ENCODE assay signal across 15 cellular contexts in genomic region chr3:185737020-185737419, GRCh38.
A peak's percentile ranks its signal among the peaks of the same experiment; 100 is the strongest.
DNase-seq lines count a peak whose midpoint lies in the region; FAIRE-seq and TF ChIP-seq lines count a peak whose summit lies in the region.
"Had no signal": no experiment of that assay in that cellular context is flagged by ENCODE, and none has a peak within 500 bp of the region (broad histone marks: within the 10 kb centered on the region; RNA-seq: fewer than 3 reads in every experiment).

No MANE protein-coding gene starts in this region.

- POLR2A ChIA-PET in HEK293 (lab: Yijun Ruan, JAX), result no interaction called here

- H3K9me3 ChIP-seq in HEK293 (ENCODE audit: control insufficient read depth, insufficient read depth, low read depth, low read length), result no peaks in the 10 kb centered on the region
- H3K9me3 ChIP-seq in sigmoid colon, result no peaks in the 10 kb centered on the region

- no peak for TF ChIP-seq POLR2A in sigmoid colon (IDR thresholded peaks at IDR 0.05)

- intact Hi-C loops in sigmoid colon (cut with DNase I), result no loop called here

- DNase-seq in 8988T (peak; percentile 55), SW480 (ENCODE audit: low spot score) (peak; percentile 76), fibroblast of peridontal ligament (ENCODE audit: extremely low read depth) (peak; percentile 53), HT-29 (ENCODE audit: low spot score) (no peak), NCI-H1092 treated with DMSO at 0.1 percent for 48 hours (lab: John Stamatoyannopoulos, UW) (no peak), GM19239 (ENCODE audit: insufficient read length, low spot score) (no peak), sigmoid colon (no peak)
- DNase-seq: activated CD4-positive, alpha-beta T cell treated with anti-CD3 and anti-CD28 coated beads for 1 hour; activated naive CD8-positive, alpha-beta T cell treated with anti-CD3 and anti-CD28 coated beads, Interleukin-2, amount 10 ng/mL, durations not matched to agents 7 days and 5 days; GDM1; MM.1S; NCI-H2029 treated with DMSO at 0.1 percent for 48 hours; NCI-H82 had no signal

- H3K27ac ChIP-seq in HEK293 (ENCODE audit: extremely low read depth, low read depth, low read length), result no peak overlapping the region
- no peak overlapping the region for H3K27ac ChIP-seq in sigmoid colon

- TF ChIP-seq CTCF in HEK293 (tag by site-specific recombination; IDR thresholded peaks at IDR 0.05), result no peak
- TF ChIP-seq CTCF in sigmoid colon (IDR thresholded peaks at IDR 0.05), result no peak

- no peaks in the 10 kb centered on the region for H3K36me3 ChIP-seq in HEK293 (ENCODE audit: control insufficient read depth in 2 of 2, insufficient read depth in 1 of 2, low read length in 2 of 2)
- no peaks in the 10 kb centered on the region for H3K36me3 ChIP-seq in sigmoid colon

- H3K27me3 ChIP-seq in sigmoid colon, result no peaks in the 10 kb centered on the region

- FAIRE-seq in GM19239 (lab: Jason Lieb, UNC), result no peak
- FAIRE-seq: colon had no signal

- TF ChIP-seq EP300 in sigmoid colon (IDR thresholded peaks at IDR 0.05), result no peak

- H3K4me1 ChIP-seq in HEK293 (ENCODE audit: control insufficient read depth, insufficient read depth, low read length), result peaks cover 13% of the 10 kb centered on the region; the same call in 1 of the 2 replicates
- no peaks in the 10 kb centered on the region for H3K4me1 ChIP-seq in sigmoid colon

- CTCF ChIA-PET in HEK293 (lab: Yijun Ruan, JAX), result interaction anchor here (1.6 kb wide), 1 partner anchor 170 kb away, joined by 6 read pairs; no protein-coding TSS in a partner anchor

- WGBS in sigmoid colon, 2 donors, result 63 to 70% methylated on average over 3 of the region's 3 CpGs

- H3K4me3 ChIP-seq in HEK293 (ENCODE audit: low read depth, low read length) (no peak overlapping the region), sigmoid colon (no peak overlapping the region)

TF ChIP-seq in HEK293, 187 proteins besides CTCF, POLR2A, EP300 and RAD21:
- TF ChIP-seq SP7 (tag by site-specific recombination; IDR thresholded peaks at IDR 0.05), result 0 out of 2 replicates have a peak, but pooled peaks have one; percentile 14
- TF ChIP-seq ZNF670 (tag by site-specific recombination; IDR thresholded peaks at IDR 0.05; ENCODE audit: low read depth), result no peak
- TF ChIP-seq OSR2 (tag by site-specific recombination; IDR thresholded peaks at IDR 0.05), result 0 out of 2 replicates have a peak, but pooled peaks have one; percentile 15
- TF ChIP-seq KLF8 (tag by site-specific recombination; IDR thresholded peaks at IDR 0.05), result no peak
- no peak for TF ChIP-seq HOXC10 (CRISPR knock-in tag; IDR thresholded peaks at IDR 0.05)
- no peak for TF ChIP-seq TRIM28 (IDR thresholded peaks at IDR 0.05; ENCODE audit: borderline replicate concordance, low read length)
- TF ChIP-seq ZNF366 (tag by site-specific recombination; conservative IDR thresholded peaks at IDR 0.05), result 0 out of 2 replicates have a peak, but pooled peaks have one; percentile 29
- 0 out of 2 replicates have a peak, but pooled peaks have one; percentile 14 for TF ChIP-seq HIC1 (tag by site-specific recombination; IDR thresholded peaks at IDR 0.05)
- TF ChIP-seq ZNF624 (tag by site-specific recombination; IDR thresholded peaks at IDR 0.05), result no peak

Comparison
In these comparisons a context has a peak if more than half of its experiments do, and no peak if none do; other contexts are left out.
1. DNase-seq: peak in 8988T (single experiment), SW480 (single experiment) and fibroblast of peridontal ligament (single experiment); none in HT-29 (single experiment), NCI-H1092 treated with DMSO at 0.1 percent for 48 hours (single experiment), GM19239 (single experiment) and sigmoid colon (single experiment).